Comparison of ENCODE assay signal across 1 cellular context in the genomic region with DNA sequence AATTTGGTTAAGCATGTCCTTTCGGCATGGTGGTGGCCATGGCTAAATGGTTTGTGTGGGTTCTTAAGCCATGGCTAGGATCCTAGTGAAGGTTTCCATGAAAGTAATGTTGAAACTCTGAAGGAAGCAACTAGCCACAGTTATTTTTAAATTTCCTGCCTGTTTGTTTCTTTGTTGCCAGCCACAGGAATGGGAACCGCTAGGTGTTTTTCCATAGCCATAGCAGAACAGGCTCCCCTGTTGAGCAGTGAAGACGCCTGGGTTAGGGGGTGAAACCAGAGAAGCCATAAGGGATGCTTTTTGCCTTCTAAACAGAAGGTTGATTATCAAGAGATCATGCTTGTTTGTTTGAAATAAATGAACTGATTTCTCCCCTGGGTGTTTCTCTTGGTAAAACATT.
TF ChIP-seq lines count a peak whose summit lies in the region.

No MANE protein-coding gene starts in this region.

TF ChIP-seq in GM23338, 12 proteins besides CTCF, POLR2A, EP300 and RAD21 (continued from another document):
- TF ChIP-seq ZNF462 (CRISPR knock-in tag; IDR thresholded peaks at IDR 0.05) = no peak
